In the genomic region with DNA sequence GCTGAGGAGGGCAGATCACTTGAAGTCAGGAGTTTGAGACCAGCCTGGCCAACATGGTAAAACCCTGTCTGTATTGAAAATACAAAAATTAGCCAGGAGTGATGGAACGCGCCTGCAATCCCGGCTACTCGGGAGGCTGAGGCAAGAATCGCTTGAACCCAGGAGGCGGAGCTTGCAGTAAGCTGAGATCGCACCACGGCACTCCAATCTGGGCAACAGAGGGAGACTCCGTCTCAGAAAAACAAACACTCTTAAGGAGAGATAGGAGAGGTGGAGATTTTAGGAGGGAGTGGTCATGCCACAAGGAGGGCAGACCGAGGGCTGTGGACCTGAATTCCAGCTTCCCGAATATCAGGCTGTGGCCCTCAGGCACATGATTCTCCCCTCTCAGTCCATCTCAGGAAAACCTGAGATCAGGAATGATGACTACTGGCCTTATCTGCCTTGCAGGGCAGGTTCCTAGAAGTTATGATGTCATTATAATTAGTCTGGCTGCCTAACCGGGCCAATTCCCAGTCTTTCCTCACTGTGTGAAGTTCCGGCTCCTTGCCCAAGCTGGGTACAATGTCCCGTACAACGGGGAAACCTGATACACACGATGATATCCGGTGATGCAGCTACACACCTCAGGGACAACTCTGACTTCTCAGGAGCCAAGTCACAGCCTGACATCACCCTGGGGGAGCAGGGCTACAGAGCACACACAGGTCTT, we compare ENCODE assay signal across 12 cellular contexts. TPM values are rescaled to one million over a fixed set of nuclear protein-coding genes. Genes with fewer than 3 reads are reported as not detected.
A peak's percentile ranks its signal among the peaks of the same experiment; 100 is the strongest.
DNase-seq lines count a peak whose midpoint lies in the region; ATAC-seq and TF ChIP-seq lines count a peak whose summit lies in the region.
"Had no signal": no experiment of that assay in that cellular context is flagged by ENCODE, and none has a peak within 500 bp of the region (broad histone marks: within the 10 kb centered on the region; RNA-seq: fewer than 3 reads in every experiment).

No MANE protein-coding gene starts in this region.

- H3K4me1 Mint-ChIP-seq in CD4-positive, alpha-beta memory T cell: peaks cover 40 to 84% (median 59%) of the 10 kb centered on the region in 4 donors
- H3K4me1 Mint-ChIP-seq in IgD-negative memory B cell: peaks cover 13 to 33% (median 28%) of the 10 kb centered on the region in 3 donors
- peaks cover 32% of the 10 kb centered on the region for H3K4me1 Mint-ChIP-seq in MCF 10A (ENCODE audit: insufficient read depth, unreplicated experiment)
- H3K4me1 Mint-ChIP-seq in natural killer cell treated with Interleukin-12 subunit alpha and Interleukin-12 subunit beta and Interleukin-15 and Interleukin-18, amount 100 ng/mL, for 72 hours (ENCODE audit: low read depth in 2 of 2): peaks cover 38 to 39% of the 10 kb centered on the region in 2 donors

- H3K9ac ChIP-seq in Karpas-422 (ENCODE audit: low read length): no peak overlapping the region; the same call in 1 of the 2 replicates

- H3K27me3 ChIP-seq in CD4-positive, alpha-beta memory T cell (ENCODE audit: insufficient read depth, low read length): no peaks in the 10 kb centered on the region
- H3K27me3 ChIP-seq in Karpas-422 (ENCODE audit: low read length): no peaks in the 10 kb centered on the region
- H3K27me3 ChIP-seq: adrenal gland, spleen had no signal

- H3K4me3 Mint-ChIP-seq in CD4-positive, alpha-beta memory T cell: peak overlapping the region in 6 of 8 donors; percentile 17 to 81 (median 49)
- H3K4me3 Mint-ChIP-seq in IgD-negative memory B cell: peak overlapping the region in 3 of 4 donors; percentile 27 to 89 (median 50)
- H3K4me3 Mint-ChIP-seq in MCF 10A (ENCODE audit: unreplicated experiment): peak overlapping the region; percentile 99
- H3K4me3 Mint-ChIP-seq in natural killer cell treated with Interleukin-12 subunit alpha and Interleukin-12 subunit beta and Interleukin-15 and Interleukin-18, amount 100 ng/mL, for 72 hours: peak overlapping the region; percentile 39

- H3K36me3 ChIP-seq in CD4-positive, alpha-beta memory T cell (ENCODE audit: insufficient read depth, low read length): peaks cover 12% of the 10 kb centered on the region
- H3K36me3 ChIP-seq in Karpas-422 (ENCODE audit: insufficient read depth, low read length): peaks cover 35% of the 10 kb centered on the region

- H3K9me3 Mint-ChIP-seq in CD4-positive, alpha-beta memory T cell: no peaks in the 10 kb centered on the region
- H3K9me3 Mint-ChIP-seq in IgD-negative memory B cell (no peaks in the 10 kb centered on the region), MCF 10A (ENCODE audit: unreplicated experiment) (no peaks in the 10 kb centered on the region)
- no peaks in the 10 kb centered on the region for H3K9me3 Mint-ChIP-seq in natural killer cell treated with Interleukin-12 subunit alpha and Interleukin-12 subunit beta and Interleukin-15 and Interleukin-18, amount 100 ng/mL, for 72 hours

- no peaks in the 10 kb centered on the region for H3K27me3 Mint-ChIP-seq in CD4-positive, alpha-beta memory T cell
- H3K27me3 Mint-ChIP-seq in IgD-negative memory B cell: no peaks in the 10 kb centered on the region
- no peaks in the 10 kb centered on the region for H3K27me3 Mint-ChIP-seq in MCF 10A (ENCODE audit: insufficient read depth, unreplicated experiment)
- no peaks in the 10 kb centered on the region for H3K27me3 Mint-ChIP-seq in natural killer cell treated with Interleukin-12 subunit alpha and Interleukin-12 subunit beta and Interleukin-15 and Interleukin-18, amount 100 ng/mL, for 72 hours

- DNase-seq in CD4-positive, alpha-beta memory T cell: no peak
- DNase-seq in MCF 10A (ENCODE audit: unreplicated experiment): no peak
- no peak for DNase-seq in natural killer cell treated with Interleukin-12 subunit alpha and Interleukin-12 subunit beta and Interleukin-15 and Interleukin-18, amount 100 ng/mL, for 72 hours (ENCODE audit: low spot score)
- DNase-seq in Karpas-422: no peak
- DNase-seq in hippocampal formation (lab: John Stamatoyannopoulos, UW): no peak
- no peak for DNase-seq in erythroblast (lab: John Stamatoyannopoulos, UW)
- DNase-seq: adrenal gland, MV-4-11, RPMI8226, spleen had no signal

- CTCF ChIA-PET in CD4-positive, alpha-beta memory T cell (lab: Charles Lee; ENCODE audit: partially characterized antibody): interaction anchor here (1.3 to 1.7 kb wide), 2 partner anchors 15 to 18 kb away, joined by 3 to 9 read pairs; no protein-coding TSS in a partner anchor
- CTCF ChIA-PET in MCF 10A (lab: Yijun Ruan, JAX): interaction anchor here (0.5 to 1.0 kb wide), 4 partner anchors 200 to 697 kb away, joined by 3 to 4 read pairs (median 3); no protein-coding TSS in a partner anchor

- TF ChIP-seq POLR2A in erythroblast (IDR thresholded peaks at IDR 0.05; ENCODE audit: low read length): no peak

- ATAC-seq in natural killer cell treated with Interleukin-12 subunit alpha and Interleukin-12 subunit beta and Interleukin-15 and Interleukin-18, amount 100 ng/mL, for 72 hours: no peak
- ATAC-seq in HG03342 (IDR thresholded peaks at IDR 0.05; ENCODE audit: unreplicated experiment): no peak

- intact Hi-C loops in CD4-positive, alpha-beta memory T cell (cut with micrococcal nuclease): no loop called here
- intact Hi-C loops in MCF 10A (cut with micrococcal nuclease): loop anchor here (1.0 to 5.0 kb wide), 2 partner anchors 58 to 258 kb away; a partner anchor contains a TSS

- H2AFZ ChIP-seq in Karpas-422 (ENCODE audit: low read length): no peak overlapping the region

- no TSS peak for BruUV-seq in MCF 10A (replicated peaks; lab: Mats Ljungman, UMichigan)

- H3K9me3 ChIP-seq in CD4-positive, alpha-beta memory T cell (ENCODE audit: control insufficient read depth in 1 of 2, low read length in 2 of 2): no peaks in the 10 kb centered on the region
- H3K9me3 ChIP-seq in Karpas-422 (ENCODE audit: low read length): no peaks in the 10 kb centered on the region
- H3K9me3 ChIP-seq: adrenal gland, spleen had no signal

- H3K27ac ChIP-seq in CD4-positive, alpha-beta memory T cell (ENCODE audit: low read depth, low read length): no peak overlapping the region
- H3K27ac ChIP-seq in Karpas-422 (ENCODE audit: low read length): no peak overlapping the region
- H3K27ac ChIP-seq: spleen had no signal

- H3K36me3 Mint-ChIP-seq in CD4-positive, alpha-beta memory T cell: peaks cover 10 to 33% of the 10 kb centered on the region in 2 donors
- H3K36me3 Mint-ChIP-seq in IgD-negative memory B cell (peaks cover 2% of the 10 kb centered on the region), MCF 10A (ENCODE audit: insufficient read depth, unreplicated experiment) (peaks cover 67% of the 10 kb centered on the region)
- H3K36me3 Mint-ChIP-seq in natural killer cell treated with Interleukin-12 subunit alpha and Interleukin-12 subunit beta and Interleukin-15 and Interleukin-18, amount 100 ng/mL, for 72 hours: peaks cover 9% of the 10 kb centered on the region

- no peak for TF ChIP-seq CTCF in MCF 10A (IDR thresholded peaks at IDR 0.05; ENCODE audit: unreplicated experiment)

- no peaks in the 10 kb centered on the region for H3K9me2 ChIP-seq in Karpas-422 (replicated peaks; ENCODE audit: insufficient read depth, low read length)

- no peak overlapping the region for H3K4me3 ChIP-seq in CD4-positive, alpha-beta memory T cell (ENCODE audit: low read length in 2 of 2)
- no peak overlapping the region for H3K4me3 ChIP-seq in Karpas-422 (ENCODE audit: low read length)
- H3K4me3 ChIP-seq: adrenal gland, spleen had no signal

- peaks cover 72% of the 10 kb centered on the region for H3K4me1 ChIP-seq in CD4-positive, alpha-beta memory T cell (ENCODE audit: insufficient read depth, low read length)
- H3K4me1 ChIP-seq in Karpas-422 (ENCODE audit: low read length): peaks cover 29% of the 10 kb centered on the region

- H3K4me2 ChIP-seq in Karpas-422 (ENCODE audit: low read depth, low read length, poor library complexity, severe bottlenecking): no peak overlapping the region

- H4K20me1 ChIP-seq in Karpas-422 (ENCODE audit: insufficient read depth, low read depth, low read length): peaks cover 24% of the 10 kb centered on the region; the same call in 1 of the 2 replicates

- POLR2A ChIA-PET in CD4-positive, alpha-beta memory T cell (lab: Charles Lee; ENCODE audit: partially characterized antibody): interaction anchor here (0.9 to 1.4 kb wide), 3 partner anchors 18 to 35 kb away, joined by 3 to 10 read pairs (median 3); no protein-coding TSS in a partner anchor
- POLR2A ChIA-PET in MCF 10A (lab: Yijun Ruan, JAX): interaction anchor here (0.5 to 6.1 kb wide), 7 partner anchors 12 to 91 kb away, joined by 3 to 51 read pairs (median 6); a partner anchor contains a TSS

- peaks cover 58% of the 10 kb centered on the region for H3K79me2 ChIP-seq in Karpas-422 (ENCODE audit: low read length)

- H3K27ac Mint-ChIP-seq in CD4-positive, alpha-beta memory T cell: peak overlapping the region; percentile 22 to 92 (median 74)
- peak overlapping the region in 1 of 3 donors; percentile 70 for H3K27ac Mint-ChIP-seq in IgD-negative memory B cell
- H3K27ac Mint-ChIP-seq in MCF 10A (ENCODE audit: low read depth, unreplicated experiment): peak overlapping the region; percentile 95
- H3K27ac Mint-ChIP-seq in natural killer cell treated with Interleukin-12 subunit alpha and Interleukin-12 subunit beta and Interleukin-15 and Interleukin-18, amount 100 ng/mL, for 72 hours: peak overlapping the region in 1 of 2 donors; percentile 48

RNA-seq across cellular contexts. Expression of a gene that starts 2.5 kb away (rescaled TPM):
- 10 to 100 TPM; 38.8 TPM for total RNA-seq in CD4-positive, alpha-beta memory T cell
- 10 to 100 TPM; 15.3 to 31.8 TPM for polyA plus RNA-seq in CD4-positive, alpha-beta memory T cell
- 18.9 TPM for polyA plus RNA-seq in IgD-negative memory B cell
- 62.2 and 62.6 TPM in 2 replicates for total RNA-seq in MCF 10A (2022)
- total RNA-seq in natural killer cell treated with Interleukin-12 subunit alpha and Interleukin-12 subunit beta and Interleukin-15 and Interleukin-18, amount 100 ng/mL, for 72 hours: 10 to 100 TPM; 52.2 to 71.5 TPM
- 33.5 and 39.4 TPM in 2 replicates for total RNA-seq in Karpas-422 (2014; rRNA removed; shearing (Covaris generic); ENCODE audit: low replicate concordance)

RNA-seq across cellular contexts. Expression of a gene that starts 27.5 kb away (rescaled TPM):
- 10 to 100 TPM; 72.9 to 73.5 TPM for total RNA-seq in CD4-positive, alpha-beta memory T cell
- polyA plus RNA-seq in CD4-positive, alpha-beta memory T cell: 10 to 100 TPM in 1 of 2 donors, 1 to 10 TPM in 1; 5.3 to 24.6 TPM
- polyA plus RNA-seq in IgD-negative memory B cell: 25.8 TPM
- total RNA-seq in MCF 10A (2022): 45.6 and 51.6 TPM in 2 replicates
- 10 to 100 TPM; 64.1 to 93.0 TPM for total RNA-seq in natural killer cell treated with Interleukin-12 subunit alpha and Interleukin-12 subunit beta and Interleukin-15 and Interleukin-18, amount 100 ng/mL, for 72 hours
- total RNA-seq in Karpas-422 (2014; rRNA removed; shearing (Covaris generic); ENCODE audit: low replicate concordance): 5.9 and 14.9 TPM in 2 replicates

RNA-seq across cellular contexts. Expression of a gene that starts 58.2 kb away (rescaled TPM):
- 10 to 100 TPM; 17.8 to 18.6 TPM for total RNA-seq in CD4-positive, alpha-beta memory T cell
- polyA plus RNA-seq in CD4-positive, alpha-beta memory T cell: 1 to 10 TPM; 3.3 to 4.6 TPM
- polyA plus RNA-seq in IgD-negative memory B cell: 5.3 TPM
- 11.1 and 12.9 TPM in 2 replicates for total RNA-seq in MCF 10A (2022)
- 10 to 100 TPM; 15.5 to 28.1 TPM for total RNA-seq in natural killer cell treated with Interleukin-12 subunit alpha and Interleukin-12 subunit beta and Interleukin-15 and Interleukin-18, amount 100 ng/mL, for 72 hours
- 15.0 and 23.7 TPM in 2 replicates for total RNA-seq in Karpas-422 (2014; rRNA removed; shearing (Covaris generic); ENCODE audit: low replicate concordance)

Comparison
In these comparisons a context has a peak if more than half of its experiments do, and no peak if none do; other contexts are left out.
1. H3K4me3 Mint-ChIP-seq: peak in every context shown above with its lines; median percentile 99 in MCF 10A; 50 in IgD-negative memory B cell; 49 in CD4-positive, alpha-beta memory T cell; 39 in natural killer cell treated with Interleukin-12 subunit alpha and Interleukin-12 subunit beta and Interleukin-15 and Interleukin-18, amount 100 ng/mL, for 72 hours.